8 cellular contexts compared by ENCODE assay signal in genomic region chr17:75856062-75856681, GRCh38. TPM values are rescaled to one million over a fixed set of nuclear protein-coding genes. Genes with fewer than 3 reads are reported as not detected.
DNase-seq lines count a peak whose midpoint lies in the region; ATAC-seq and TF ChIP-seq lines count a peak whose summit lies in the region.

No MANE protein-coding gene starts in this region.

- peak; percentile 24 for DNase-seq in activated CD4-positive, alpha-beta T cell treated with anti-CD3 and anti-CD28 coated beads for 48 hours
- DNase-seq in activated CD4-positive, alpha-beta T cell treated with anti-CD3 and anti-CD28 coated beads for 1 hour, result no peak
- DNase-seq in HT1080 (ENCODE audit: low read depth) (peak; percentile 36), left ventricle myocardium inferior (no peak), gastrocnemius medialis (no peak), midbrain (lab: John Stamatoyannopoulos, UW) (no peak)
- DNase-seq in activated T-cell treated with anti-CD3 and anti-CD28 coated beads, Interleukin-2, amount 50 U/mL, for 72 hours, result no peak

- no peaks in the 10 kb centered on the region for H3K36me3 Mint-ChIP-seq in activated T-cell treated with anti-CD3 and anti-CD28 coated beads, Interleukin-2, amount 50 U/mL, for 72 hours (ENCODE audit: insufficient read depth in 2 of 2)

- TF ChIP-seq POLR2A in gastrocnemius medialis (IDR thresholded peaks at IDR 0.05), result no peak

- H3K36me3 ChIP-seq in left ventricle myocardium inferior, result peaks cover 13% of the 10 kb centered on the region
- H3K36me3 ChIP-seq in gastrocnemius medialis, result peaks cover 0 to 8% of the 10 kb centered on the region in 2 donors

- peaks cover 65% of the 10 kb centered on the region for H3K4me1 ChIP-seq in left ventricle myocardium inferior
- peaks cover 33 to 34% of the 10 kb centered on the region in 2 donors for H3K4me1 ChIP-seq in gastrocnemius medialis

- intact Hi-C loops in left ventricle myocardium inferior (cut with micrococcal nuclease) (loop anchor here (5.0 kb wide), 1 partner anchor 74 kb away; the partner anchor contains the start of gene UNK), gastrocnemius medialis (cut with DNase I; ENCODE audit: low total_unique reads) (loop anchor here (1.0 to 10.0 kb wide), 3 partner anchors 21 to 389 kb away; partner anchors contain the start of genes RNF157 and TRIM65)

- peak in 1 of 2 donors; percentile 32 for ATAC-seq in activated T-cell treated with anti-CD3 and anti-CD28 coated beads, Interleukin-2, amount 50 U/mL, for 72 hours (replicated peaks in 1 of 2)
- ATAC-seq in gastrocnemius medialis (peak in 1 of 2 donors; percentile 10), HG03469 (IDR thresholded peaks at IDR 0.05; ENCODE audit: unreplicated experiment) (no peak)

- H3K9me3 ChIP-seq in left ventricle myocardium inferior (replicated peaks) (no peaks in the 10 kb centered on the region), gastrocnemius medialis (no peaks in the 10 kb centered on the region)

- H3K4me3 ChIP-seq in left ventricle myocardium inferior (peak overlapping the region; percentile 95), gastrocnemius medialis (peak overlapping the region; percentile 54 to 85 (median 78))

- H3K27me3 ChIP-seq in left ventricle myocardium inferior (ENCODE audit: low read depth) (no peaks in the 10 kb centered on the region), gastrocnemius medialis (no peaks in the 10 kb centered on the region)

- peaks cover 37% of the 10 kb centered on the region for H3K4me1 Mint-ChIP-seq in activated T-cell treated with anti-CD3 and anti-CD28 coated beads, Interleukin-2, amount 50 U/mL, for 72 hours (ENCODE audit: low read depth)

- H3K27me3 Mint-ChIP-seq in activated T-cell treated with anti-CD3 and anti-CD28 coated beads, Interleukin-2, amount 50 U/mL, for 72 hours (ENCODE audit: low read depth), result no peaks in the 10 kb centered on the region

- TF ChIP-seq CTCF in left ventricle myocardium inferior (IDR thresholded peaks at IDR 0.05; ENCODE audit: borderline replicate concordance) (no peak), gastrocnemius medialis (IDR thresholded peaks at IDR 0.05 in 4 of 5, conservative IDR thresholded peaks at IDR 0.05 in 1 of 5) (no peak)

- in situ Hi-C loops in gastrocnemius medialis (cut with MboI; ENCODE audit: low sequenced_read_pairs in 4 of 4), result loop anchor here in 1 of 4 donors (5.0 kb wide), 1 partner anchor 79 kb away; a partner anchor contains a TSS

- no peak overlapping the region for H3K4me3 Mint-ChIP-seq in activated T-cell treated with anti-CD3 and anti-CD28 coated beads, Interleukin-2, amount 50 U/mL, for 72 hours

- no peaks in the 10 kb centered on the region for H3K9me3 Mint-ChIP-seq in activated T-cell treated with anti-CD3 and anti-CD28 coated beads, Interleukin-2, amount 50 U/mL, for 72 hours

- peak overlapping the region; percentile 99 for H3K27ac ChIP-seq in left ventricle myocardium inferior (replicated peaks)
- H3K27ac ChIP-seq in gastrocnemius medialis, result peak overlapping the region; percentile 90 to 99 (median 96)

- H3K27ac Mint-ChIP-seq in activated T-cell treated with anti-CD3 and anti-CD28 coated beads, Interleukin-2, amount 50 U/mL, for 72 hours, result peak overlapping the region; percentile 71

RNA-seq across cellular contexts. Expression of gene WBP2, which starts 1.0 kb away (rescaled TPM):
- total RNA-seq in HT1080 (2014; rRNA removed; shearing (Covaris generic)), result 26.1 and 38.3 TPM in 2 replicates
- 66.4 and 73.4 TPM in 2 replicates for polyA plus RNA-seq in HT1080 (2015; cell fraction: cytosol; rRNA removed)
- polyA plus RNA-seq in HT1080 (2015; cell fraction: nucleus; rRNA removed), result 79.3 and 101 TPM in 2 replicates
- 100 to 1,000 TPM in 1 of 2 donors, 10 to 100 TPM in 1; 90.2 to 109 TPM for total RNA-seq in activated T-cell treated with anti-CD3 and anti-CD28 coated beads, Interleukin-2, amount 50 U/mL, for 72 hours
- total RNA-seq in left ventricle myocardium inferior, result 144 TPM
- total RNA-seq in gastrocnemius medialis, result 100 to 1,000 TPM; 129 to 259 (median 148) TPM

RNA-seq across cellular contexts. Expression of gene UNC13D, which starts 12.0 kb away (rescaled TPM):
- 2.7 TPM in 2 replicates for total RNA-seq in HT1080 (2014; rRNA removed; shearing (Covaris generic))
- polyA plus RNA-seq in HT1080 (2015; cell fraction: cytosol; rRNA removed), result 1.7 and 2.1 TPM in 2 replicates
- polyA plus RNA-seq in HT1080 (2015; cell fraction: nucleus; rRNA removed), result 4.5 TPM in 2 replicates
- 10 to 100 TPM; 89.0 to 97.6 TPM for total RNA-seq in activated T-cell treated with anti-CD3 and anti-CD28 coated beads, Interleukin-2, amount 50 U/mL, for 72 hours
- total RNA-seq in left ventricle myocardium inferior (13.3 TPM), gastrocnemius medialis (1 to 10 TPM; 1.3 to 9.4 (median 4.6) TPM)

RNA-seq across cellular contexts. Expression of gene TRIM47, which starts 22.2 kb away (rescaled TPM):
- total RNA-seq in HT1080 (2014; rRNA removed; shearing (Covaris generic)), result 22.7 and 26.6 TPM in 2 replicates
- polyA plus RNA-seq in HT1080 (2015; cell fraction: cytosol; rRNA removed), result 9.6 and 12.6 TPM in 2 replicates
- polyA plus RNA-seq in HT1080 (2015; cell fraction: nucleus; rRNA removed), result 13.6 and 17.1 TPM in 2 replicates
- 10 to 100 TPM; 16.5 to 24.1 TPM for total RNA-seq in activated T-cell treated with anti-CD3 and anti-CD28 coated beads, Interleukin-2, amount 50 U/mL, for 72 hours
- 27.5 TPM for total RNA-seq in left ventricle myocardium inferior
- 10 to 100 TPM in 3 of 4 donors, 1 to 10 TPM in 1; 9.5 to 18.4 (median 15.5) TPM for total RNA-seq in gastrocnemius medialis

RNA-seq across cellular contexts. Expression of gene TRIM65, which starts 40.6 kb away (rescaled TPM):
- 36.0 and 36.9 TPM in 2 replicates for total RNA-seq in HT1080 (2014; rRNA removed; shearing (Covaris generic))
- polyA plus RNA-seq in HT1080 (2015; cell fraction: cytosol; rRNA removed), result 27.8 and 27.9 TPM in 2 replicates
- 25.0 and 32.0 TPM in 2 replicates for polyA plus RNA-seq in HT1080 (2015; cell fraction: nucleus; rRNA removed)
- total RNA-seq in activated T-cell treated with anti-CD3 and anti-CD28 coated beads, Interleukin-2, amount 50 U/mL, for 72 hours, result 10 to 100 TPM; 24.0 to 30.7 TPM
- total RNA-seq in left ventricle myocardium inferior, result 10.2 TPM
- 10 to 100 TPM; 16.5 to 26.1 (median 22.3) TPM for total RNA-seq in gastrocnemius medialis

RNA-seq across cellular contexts. Expression of gene MRPL38, which starts 48.5 kb away (rescaled TPM):
- total RNA-seq in HT1080 (2014; rRNA removed; shearing (Covaris generic)), result 63.8 and 66.9 TPM in 2 replicates
- 50.0 and 64.5 TPM in 2 replicates for polyA plus RNA-seq in HT1080 (2015; cell fraction: cytosol; rRNA removed)
- polyA plus RNA-seq in HT1080 (2015; cell fraction: nucleus; rRNA removed), result 120 and 123 TPM in 2 replicates
- total RNA-seq in activated T-cell treated with anti-CD3 and anti-CD28 coated beads, Interleukin-2, amount 50 U/mL, for 72 hours, result 100 to 1,000 TPM; 101 to 117 TPM
- total RNA-seq in left ventricle myocardium inferior (104 TPM), gastrocnemius medialis (10 to 100 TPM; 29.9 to 86.7 (median 53.1) TPM)

Comparison
In these comparisons a context has a peak if more than half of its experiments do, and no peak if none do; other contexts are left out.
1. DNase-seq: peak in activated CD4-positive, alpha-beta T cell treated with anti-CD3 and anti-CD28 coated beads for 48 hours (single experiment) and HT1080 (single experiment); none in activated CD4-positive, alpha-beta T cell treated with anti-CD3 and anti-CD28 coated beads for 1 hour (single experiment), activated T-cell treated with anti-CD3 and anti-CD28 coated beads, Interleukin-2, amount 50 U/mL, for 72 hours (0 of 2), left ventricle myocardium inferior (single experiment), gastrocnemius medialis (0 of 2) and midbrain (single experiment).